20 cellular contexts compared by ENCODE assay signal in the genomic region with DNA sequence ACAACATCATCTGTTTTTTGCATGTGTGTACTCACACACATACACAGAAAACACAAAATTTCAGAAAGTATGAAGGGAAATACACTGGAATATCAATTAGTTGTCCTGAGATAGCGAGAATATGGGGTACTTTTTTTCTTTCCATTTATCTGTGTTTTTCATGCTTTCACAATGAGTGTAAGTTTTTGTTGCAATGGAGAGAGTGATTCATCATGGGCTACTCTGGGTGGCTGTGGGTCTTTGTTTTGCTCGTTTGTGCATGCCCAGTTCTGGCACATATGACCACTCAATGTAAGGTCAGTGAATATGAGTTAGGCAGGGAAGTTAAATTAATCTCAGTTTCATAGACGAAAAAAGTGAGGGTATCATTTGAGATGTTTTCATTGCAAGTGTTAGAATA. TPM values are rescaled to one million over a fixed set of nuclear protein-coding genes. Genes with fewer than 3 reads are reported as not detected.
DNase-seq lines count a peak whose midpoint lies in the region; ATAC-seq and TF ChIP-seq lines count a peak whose summit lies in the region.
"Had no signal": no experiment of that assay in that cellular context is flagged by ENCODE, and none has a peak within 500 bp of the region (broad histone marks: within the 10 kb centered on the region; RNA-seq: fewer than 3 reads in every experiment).

No MANE protein-coding gene starts in this region.

- ATAC-seq in GM19463 (IDR thresholded peaks at IDR 0.05; ENCODE audit: unreplicated experiment) (peak; percentile 80), RWPE2 (ENCODE audit: low read depth) (peak; percentile 63; the same call in 1 of the 3 replicates), GM21717 (IDR thresholded peaks at IDR 0.05; ENCODE audit: unreplicated experiment) (no peak)
- ATAC-seq: naive thymus-derived CD4-positive, alpha-beta T cell had no signal

- no peaks in the 10 kb centered on the region for H3K27me3 ChIP-seq in RWPE2 (ENCODE audit: insufficient read depth, poor library complexity, severe bottlenecking)
- H3K27me3 ChIP-seq: cardiac muscle cell, esophagus squamous epithelium, sigmoid colon, stomach had no signal

- no peaks in the 10 kb centered on the region for H3K9me3 ChIP-seq in RWPE2 (ENCODE audit: severe bottlenecking)
- H3K9me3 ChIP-seq: esophagus squamous epithelium, sigmoid colon, stomach had no signal

- no peaks in the 10 kb centered on the region for H3K36me3 ChIP-seq in RWPE2 (ENCODE audit: low read depth)
- H3K36me3 ChIP-seq: cardiac muscle cell, esophagus squamous epithelium, sigmoid colon, stomach had no signal

- H3K4me1 ChIP-seq in RWPE2 (ENCODE audit: insufficient read depth, poor library complexity, severe bottlenecking): no peaks in the 10 kb centered on the region
- H3K4me1 ChIP-seq: esophagus squamous epithelium, sigmoid colon, stomach had no signal

- H3K27ac ChIP-seq in RWPE2 (ENCODE audit: poor library complexity, severe bottlenecking): no peak overlapping the region
- no peak overlapping the region for H3K27ac ChIP-seq in epithelial cell of prostate
- H3K27ac ChIP-seq: C4-2B, cardiac muscle cell, esophagus squamous epithelium, sigmoid colon, stomach, VCaP had no signal

- DNase-seq in COLO829 (ENCODE audit: low spot score): peak; percentile 6
- DNase-seq in RWPE2 (ENCODE audit: low spot score): no peak
- DNase-seq in epithelial cell of prostate (ENCODE audit: low read depth, low spot score): peak; percentile 1
- DNase-seq in H4 (ENCODE audit: low spot score): no peak
- no peak for DNase-seq in hypothalamus (lab: John Stamatoyannopoulos, UW)
- DNase-seq in NCI-H2227 treated with DMSO at 0.1 percent for 48 hours (lab: John Stamatoyannopoulos, UW): no peak
- DNase-seq: activated CD4-positive, alpha-beta memory T cell treated with anti-CD3 and anti-CD28 coated beads for 36 hours; esophagus squamous epithelium; islet precursor cell; naive thymus-derived CD4-positive, alpha-beta T cell; NCI-H2081; RPMI8226; sigmoid colon; stomach had no signal

- TF ChIP-seq CTCF in RWPE2 (IDR thresholded peaks at IDR 0.05; ENCODE audit: poor library complexity, severe bottlenecking): no peak

- H3K4me3 ChIP-seq in RWPE2 (ENCODE audit: severe bottlenecking): no peak overlapping the region
- H3K4me3 ChIP-seq: cardiac muscle cell, esophagus squamous epithelium, sigmoid colon, stomach had no signal

RNA-seq across cellular contexts. Expression of gene XK, which starts 26.9 kb away (rescaled TPM):
- 1.6 and 2.3 TPM in 2 replicates for total RNA-seq in H4 (2014; rRNA removed; shearing (Covaris generic))
- total RNA-seq: activated CD4-positive, alpha-beta memory T cell treated with anti-CD3 and anti-CD28 coated beads for 36 hours; osteocyte had no signal

Comparison
In these comparisons a context has a peak if more than half of its experiments do, and no peak if none do; other contexts are left out.
1. DNase-seq: peak in COLO829 (single experiment) and epithelial cell of prostate (single experiment); none in RWPE2 (single experiment), H4 (single experiment), hypothalamus (0 of 51) and NCI-H2227 treated with DMSO at 0.1 percent for 48 hours (single experiment).